9 cellular contexts compared by ENCODE assay signal in genomic region chr9:101977614-101978210, GRCh38.
DNase-seq lines count a peak whose midpoint lies in the region; ATAC-seq and TF ChIP-seq lines count a peak whose summit lies in the region.
"Had no signal": no experiment of that assay in that cellular context is flagged by ENCODE, and none has a peak within 500 bp of the region (broad histone marks: within the 10 kb centered on the region; RNA-seq: fewer than 3 reads in every experiment).

No MANE protein-coding gene starts in this region.

- in situ Hi-C loops in IMR-90 (cut with MboI; ENCODE audit: low sequenced_read_pairs) = no loop called here

- TF ChIP-seq RAD21 in IMR-90 (IDR thresholded peaks at IDR 0.05; ENCODE audit: low read length) = peak; percentile 11; the same call in 1 of the 2 replicates

- TF ChIP-seq POLR2A in IMR-90 (IDR thresholded peaks at IDR 0.05; ENCODE audit: low read depth, low read length) = no peak

- H4K20me1 ChIP-seq in DND-41 (ENCODE audit: insufficient read depth, low read length) (no peaks in the 10 kb centered on the region), IMR-90 (ENCODE audit: insufficient read depth, low read length) (no peaks in the 10 kb centered on the region)

- H3K36me3 ChIP-seq in DND-41 (ENCODE audit: insufficient read depth, low read length) = no peaks in the 10 kb centered on the region
- H3K36me3 ChIP-seq in IMR-90 (ENCODE audit: control insufficient read depth, insufficient read depth, low read length) = no peaks in the 10 kb centered on the region

- no peak overlapping the region for H2AK9ac ChIP-seq in IMR-90 (replicated peaks; ENCODE audit: low read depth, low read length, poor library complexity)

- ATAC-seq in DND-41 (ENCODE audit: insufficient read depth, low read depth) (no peak; the same call in 2 of the 3 replicates), GM21390 (IDR thresholded peaks at IDR 0.05; ENCODE audit: unreplicated experiment) (peak; percentile 86), IMR-90 (ENCODE audit: low read depth) (no peak), HG02571 (IDR thresholded peaks at IDR 0.05; ENCODE audit: unreplicated experiment) (no peak)
- ATAC-seq: naive thymus-derived CD8-positive, alpha-beta T cell had no signal

- no peak overlapping the region for H4K8ac ChIP-seq in IMR-90 (ENCODE audit: low read depth in 2 of 2, low read length in 2 of 2)

- CTCF ChIA-PET in IMR-90 (lab: Yijun Ruan, JAX) = no interaction called here

- H3K9me3 ChIP-seq in DND-41 (ENCODE audit: insufficient read depth, low read length, severe bottlenecking) (no peaks in the 10 kb centered on the region), IMR-90 (ENCODE audit: control insufficient read depth, insufficient read depth, low read length) (no peaks in the 10 kb centered on the region)

- dilution Hi-C loops in IMR-90 (cut with HindIII; ENCODE audit: low sequenced_read_pairs, unreplicated experiment) = no loop called here

- no peak overlapping the region for H2AK5ac ChIP-seq in IMR-90 (ENCODE audit: low read depth, low read length)

- no peaks in the 10 kb centered on the region for H3K9me1 ChIP-seq in IMR-90 (ENCODE audit: insufficient read depth, low read length)

- H3K27me3 ChIP-seq in DND-41 (ENCODE audit: insufficient read depth, low read length, poor library complexity) (no peaks in the 10 kb centered on the region), IMR-90 (ENCODE audit: control insufficient read depth, insufficient read depth, low read length) (no peaks in the 10 kb centered on the region)

- no peak overlapping the region for H2BK20ac ChIP-seq in IMR-90 (ENCODE audit: low read depth, low read length)

- no peak overlapping the region for H4K91ac ChIP-seq in IMR-90 (ENCODE audit: insufficient read depth, low read depth, low read length)

- H2AFZ ChIP-seq in DND-41 (ENCODE audit: low read depth, low read length) = no peak overlapping the region
- H2AFZ ChIP-seq in IMR-90 (replicated peaks; ENCODE audit: low read length, poor library complexity) = no peak overlapping the region

- H3K4ac ChIP-seq in IMR-90 (ENCODE audit: low read depth, low read length) = no peak overlapping the region

- H3K9ac ChIP-seq in DND-41 (ENCODE audit: low read depth, low read length) = no peak overlapping the region
- no peak overlapping the region for H3K9ac ChIP-seq in IMR-90 (ENCODE audit: low read depth, low read length)

- no peak overlapping the region for H2BK5ac ChIP-seq in IMR-90 (ENCODE audit: low read depth, low read length, poor library complexity, severe bottlenecking)

- H3K79me1 ChIP-seq in IMR-90 (ENCODE audit: low read depth in 1 of 2, low read length in 2 of 2) = no peaks in the 10 kb centered on the region

- TF ChIP-seq CTCF in DND-41 (IDR thresholded peaks at IDR 0.05; ENCODE audit: borderline replicate concordance, extremely low read depth, low read length, poor library complexity, severe bottlenecking) = peak; percentile 62
- TF ChIP-seq CTCF in IMR-90 (conservative IDR thresholded peaks at IDR 0.05; ENCODE audit: low read depth, low read length) = peak; percentile 50

- no peaks in the 10 kb centered on the region for H3K79me2 ChIP-seq in DND-41 (ENCODE audit: insufficient read depth, low read length)

- H3K23ac ChIP-seq in IMR-90 (ENCODE audit: low read depth, low read length) = no peak overlapping the region

- DNase-seq in DND-41 (no peak), IMR-90 (peak; percentile 12), SW480 (ENCODE audit: low spot score) (peak; percentile 26), inferior parietal cortex (ENCODE audit: extremely low spot score) (peak; percentile 53), DMS79 treated with DMSO at 0.1 percent for 48 hours (lab: John Stamatoyannopoulos, UW) (no peak)
- no peak for DNase-seq in central memory CD4-positive, alpha-beta T cell

- H4K5ac ChIP-seq in IMR-90 (ENCODE audit: low read depth, low read length) = no peak overlapping the region

- H3K14ac ChIP-seq in IMR-90 (replicated peaks; ENCODE audit: low read depth, low read length) = no peak overlapping the region

- no peak overlapping the region for H3K56ac ChIP-seq in IMR-90 (ENCODE audit: extremely low read depth, insufficient read depth, low read length)

- H3K27ac ChIP-seq in DND-41 (ENCODE audit: low read length) (no peak overlapping the region), IMR-90 (ENCODE audit: insufficient read depth, low read length) (no peak overlapping the region)

- no TSS peak for BruUV-seq in IMR-90 (replicated peaks; lab: Mats Ljungman, UMichigan)

- POLR2A ChIA-PET in IMR-90 (lab: Charles Lee; ENCODE audit: unreplicated experiment) = no interaction called here

- intact Hi-C loops in IMR-90 (cut with micrococcal nuclease) = no loop called here

- H2BK120ac ChIP-seq in IMR-90 (ENCODE audit: low read depth, low read length) = no peak overlapping the region

- H3K4me3 ChIP-seq in DND-41 (ENCODE audit: low read depth in 1 of 2, low read length in 2 of 2) (no peak overlapping the region), IMR-90 (ENCODE audit: insufficient read depth, low read depth, low read length) (no peak overlapping the region)

- no peak overlapping the region for H3K4me2 ChIP-seq in DND-41 (ENCODE audit: insufficient read depth, low read length)
- H3K4me2 ChIP-seq in IMR-90 (ENCODE audit: low read depth, low read length) = no peak overlapping the region

- H2BK15ac ChIP-seq in IMR-90 (ENCODE audit: low read depth, low read length) = no peak overlapping the region

- H3K4me1 ChIP-seq in DND-41 (ENCODE audit: insufficient read depth, low read length) (no peaks in the 10 kb centered on the region), IMR-90 (ENCODE audit: control insufficient read depth, insufficient read depth, low read length) (no peaks in the 10 kb centered on the region)

- H3K18ac ChIP-seq in IMR-90 (ENCODE audit: low read depth, low read length) = no peak overlapping the region

- no CpG with 5 or more reads among the region's 2 CpGs for WGBS in IMR-90 (ENCODE audit: extremely low coverage in 2 of 2, insufficient read length in 1 of 2), 2 experiments

TF ChIP-seq in IMR-90, 13 proteins besides CTCF, POLR2A, EP300 and RAD21:
- TF ChIP-seq USF2 (IDR thresholded peaks at IDR 0.05; ENCODE audit: low read depth, low read length) (no peak), SMC3 (IDR thresholded peaks at IDR 0.05; ENCODE audit: low read depth, low read length) (peak; percentile 27; the same call in 1 of the 2 replicates)

Comparison
In these comparisons a context has a peak if more than half of its experiments do, and no peak if none do; other contexts are left out.
1. DNase-seq: peak in IMR-90 (single experiment), SW480 (single experiment) and inferior parietal cortex (single experiment); none in DND-41 (single experiment), central memory CD4-positive, alpha-beta T cell (single experiment) and DMS79 treated with DMSO at 0.1 percent for 48 hours (single experiment).